ENCODE assay signal across 18 cellular contexts in the genomic region with DNA sequence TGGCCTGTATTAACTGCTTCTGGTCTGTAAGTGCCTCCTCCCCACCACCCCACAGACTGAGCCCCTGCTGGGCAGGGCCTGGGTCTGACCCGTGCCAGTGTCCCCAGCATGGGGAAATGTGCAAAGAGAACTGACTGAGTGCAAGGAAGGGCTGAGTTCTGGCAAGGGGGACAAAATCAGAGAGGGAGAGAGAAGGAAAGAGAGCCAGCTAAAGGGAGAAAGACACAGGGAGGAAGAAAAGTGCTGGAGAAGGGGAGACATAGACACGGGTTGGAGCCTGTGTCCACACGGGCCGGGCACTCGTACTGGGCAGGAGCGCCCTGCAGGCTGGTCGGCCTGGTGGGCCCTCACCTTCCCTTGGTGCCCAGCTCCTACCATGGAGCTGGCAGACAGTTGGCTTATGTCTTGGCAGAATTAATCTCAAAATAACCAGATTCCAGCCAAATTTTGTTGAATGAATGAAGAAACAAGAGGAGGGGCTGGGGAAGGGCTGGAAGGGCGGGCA. TPM values are rescaled to one million over a fixed set of nuclear protein-coding genes. Genes with fewer than 3 reads are reported as not detected.
DNase-seq lines count a peak whose midpoint lies in the region; ATAC-seq, FAIRE-seq and TF ChIP-seq lines count a peak whose summit lies in the region.
"Had no signal": no experiment of that assay in that cellular context is flagged by ENCODE, and none has a peak within 500 bp of the region (broad histone marks: within the 10 kb centered on the region; RNA-seq: fewer than 3 reads in every experiment).

No MANE protein-coding gene starts in this region.

- no peak overlapping the region for H3K9ac ChIP-seq in kidney (ENCODE audit: low read length in 2 of 2)

- H3K36me3 ChIP-seq in kidney (ENCODE audit: control insufficient read depth in 1 of 2, insufficient read depth in 2 of 2, low read length in 2 of 2) = no peaks in the 10 kb centered on the region

- H3K4me3 ChIP-seq in NB4 (ENCODE audit: low read depth, low read length) (peak overlapping the region; percentile 59), kidney (ENCODE audit: low read length in 2 of 2) (no peak overlapping the region)

- no peak for DNase-seq in activated naive CD4-positive, alpha-beta T cell treated with anti-CD3 and anti-CD28 coated beads for 36 hours
- no peak for DNase-seq in activated naive CD4-positive, alpha-beta T cell treated with anti-CD3 and anti-CD28 coated beads, Interleukin-2, amount 50 U/mL, for 72 hours (ENCODE audit: low spot score in 2 of 2)
- no peak for DNase-seq in NB4 (ENCODE audit: low read depth)
- DNase-seq in kidney = peak; percentile 45
- DNase-seq in stimulated activated naive B cell treated with anti-CD40 and anti-IgM and Interleukin-4, amounts not matched to agents 10 μg/mL and 1 μg/mL and 100 μg/mL, for 72 hours = no peak
- no peak for DNase-seq in DMS114 treated with DMSO at 0.1 percent for 48 hours (lab: John Stamatoyannopoulos, UW; ENCODE audit: unreplicated experiment)
- DNase-seq: activated CD4-positive, CD25-positive, alpha-beta regulatory T cell; COR-L47; endodermal cell; kidney glomerular epithelial cell; mesendoderm; NCI-H2029 treated with DMSO at 0.1 percent for 48 hours; occipital lobe had no signal

- peaks cover 3% of the 10 kb centered on the region for H3K9me3 Mint-ChIP-seq in activated naive CD4-positive, alpha-beta T cell treated with anti-CD3 and anti-CD28 coated beads for 36 hours
- peaks cover 4 to 7% of the 10 kb centered on the region in 2 donors for H3K9me3 Mint-ChIP-seq in activated naive CD4-positive, alpha-beta T cell treated with anti-CD3 and anti-CD28 coated beads, Interleukin-2, amount 50 U/mL, for 72 hours
- no peaks in the 10 kb centered on the region for H3K9me3 Mint-ChIP-seq in stimulated activated naive B cell treated with anti-CD40 and anti-IgM and Interleukin-4, amounts not matched to agents 10 μg/mL and 1 μg/mL and 100 μg/mL, for 72 hours
- H3K9me3 Mint-ChIP-seq: endodermal cell had no signal

- H3K36me3 Mint-ChIP-seq in activated naive CD4-positive, alpha-beta T cell treated with anti-CD3 and anti-CD28 coated beads for 36 hours (ENCODE audit: low read depth) = no peaks in the 10 kb centered on the region
- peaks cover 19 to 55% of the 10 kb centered on the region in 2 donors for H3K36me3 Mint-ChIP-seq in activated naive CD4-positive, alpha-beta T cell treated with anti-CD3 and anti-CD28 coated beads, Interleukin-2, amount 50 U/mL, for 72 hours
- H3K36me3 Mint-ChIP-seq in stimulated activated naive B cell treated with anti-CD40 and anti-IgM and Interleukin-4, amounts not matched to agents 10 μg/mL and 1 μg/mL and 100 μg/mL, for 72 hours = peaks cover 6 to 19% of the 10 kb centered on the region in 2 donors

- intact Hi-C loops in activated naive CD4-positive, alpha-beta T cell treated with anti-CD3 and anti-CD28 coated beads for 36 hours (cut with micrococcal nuclease) = no loop called here
- intact Hi-C loops in kidney (cut with DNase I) = no loop called here

- H3K9me3 ChIP-seq in kidney (ENCODE audit: control insufficient read depth in 1 of 2, low read length in 2 of 2) = no peaks in the 10 kb centered on the region

- H3K27ac ChIP-seq in kidney (ENCODE audit: low read depth in 2 of 2, low read length in 2 of 2) = no peak overlapping the region

- ATAC-seq in activated naive CD4-positive, alpha-beta T cell treated with anti-CD3 and anti-CD28 coated beads, Interleukin-2, amount 50 U/mL, for 72 hours = no peak
- ATAC-seq in stimulated activated naive B cell treated with anti-CD40 and anti-IgM and Interleukin-4, amounts not matched to agents 10 μg/mL and 1 μg/mL and 100 μg/mL, for 72 hours (replicated peaks) = no peak
- ATAC-seq in HG03175 (IDR thresholded peaks at IDR 0.05; ENCODE audit: unreplicated experiment) (no peak), GM18517 (IDR thresholded peaks at IDR 0.05; ENCODE audit: unreplicated experiment) (no peak)

- no peak for FAIRE-seq in kidney (lab: Jason Lieb, UNC)

- CTCF ChIA-PET in activated naive CD4-positive, alpha-beta T cell treated with anti-CD3 and anti-CD28 coated beads for 36 hours (lab: Charles Lee) = no interaction called here

- peak overlapping the region; percentile 88 for H3K27ac Mint-ChIP-seq in activated naive CD4-positive, alpha-beta T cell treated with anti-CD3 and anti-CD28 coated beads for 36 hours
- peak overlapping the region in 1 of 2 donors; percentile 85 for H3K27ac Mint-ChIP-seq in activated naive CD4-positive, alpha-beta T cell treated with anti-CD3 and anti-CD28 coated beads, Interleukin-2, amount 50 U/mL, for 72 hours
- H3K27ac Mint-ChIP-seq in stimulated activated naive B cell treated with anti-CD40 and anti-IgM and Interleukin-4, amounts not matched to agents 10 μg/mL and 1 μg/mL and 100 μg/mL, for 72 hours = peak overlapping the region; percentile 63
- H3K27ac Mint-ChIP-seq: endodermal cell had no signal

- H3K27me3 Mint-ChIP-seq in activated naive CD4-positive, alpha-beta T cell treated with anti-CD3 and anti-CD28 coated beads for 36 hours (ENCODE audit: low read depth) = no peaks in the 10 kb centered on the region
- no peaks in the 10 kb centered on the region for H3K27me3 Mint-ChIP-seq in stimulated activated naive B cell treated with anti-CD40 and anti-IgM and Interleukin-4, amounts not matched to agents 10 μg/mL and 1 μg/mL and 100 μg/mL, for 72 hours

- TF ChIP-seq POLR2A in NB4 (IDR thresholded peaks at IDR 0.05; ENCODE audit: extremely low read depth, insufficient read length) = no peak

- TF ChIP-seq CTCF in NB4 (IDR thresholded peaks at IDR 0.05; ENCODE audit: low read depth, low read length) (no peak), kidney (IDR thresholded peaks at IDR 0.05; ENCODE audit: borderline replicate concordance, extremely low read depth, insufficient read depth) (no peak)

- peaks cover 0 to 2% of the 10 kb centered on the region in 2 donors for H3K4me1 ChIP-seq in kidney (ENCODE audit: control insufficient read depth in 1 of 2, insufficient read depth in 1 of 2, low read depth in 1 of 2, low read length in 2 of 2)

- peaks cover 65% of the 10 kb centered on the region for H3K4me1 Mint-ChIP-seq in activated naive CD4-positive, alpha-beta T cell treated with anti-CD3 and anti-CD28 coated beads for 36 hours (ENCODE audit: low read depth)
- H3K4me1 Mint-ChIP-seq in stimulated activated naive B cell treated with anti-CD40 and anti-IgM and Interleukin-4, amounts not matched to agents 10 μg/mL and 1 μg/mL and 100 μg/mL, for 72 hours = peaks cover 43 to 71% of the 10 kb centered on the region in 2 donors

- peak overlapping the region; percentile 60 for H3K4me3 Mint-ChIP-seq in activated naive CD4-positive, alpha-beta T cell treated with anti-CD3 and anti-CD28 coated beads for 36 hours
- peak overlapping the region; percentile 7 to 37 for H3K4me3 Mint-ChIP-seq in stimulated activated naive B cell treated with anti-CD40 and anti-IgM and Interleukin-4, amounts not matched to agents 10 μg/mL and 1 μg/mL and 100 μg/mL, for 72 hours
- H3K4me3 Mint-ChIP-seq: endodermal cell had no signal

RNA-seq across cellular contexts. Expression of a gene that starts 1.2 kb away (rescaled TPM):
- total RNA-seq in activated naive CD4-positive, alpha-beta T cell treated with anti-CD3 and anti-CD28 coated beads for 36 hours = 10 to 100 TPM; 16.3 to 17.5 TPM
- 10 to 100 TPM; 63.9 to 92.4 TPM for total RNA-seq in activated naive CD4-positive, alpha-beta T cell treated with anti-CD3 and anti-CD28 coated beads, Interleukin-2, amount 50 U/mL, for 72 hours
- 7.9 TPM for total RNA-seq in kidney
- 3.5 TPM for polyA plus RNA-seq in kidney (ENCODE audit: insufficient read depth, low read depth, low replicate concordance)
- total RNA-seq: endodermal cell, NCI-H460, occipital lobe had no signal

RNA-seq across cellular contexts. Expression of a gene that starts 2.4 kb away (rescaled TPM):
- total RNA-seq in activated naive CD4-positive, alpha-beta T cell treated with anti-CD3 and anti-CD28 coated beads for 36 hours = under 1 TPM; 0.72 TPM
- 1 to 10 TPM; 1.8 to 4.7 TPM for total RNA-seq in activated naive CD4-positive, alpha-beta T cell treated with anti-CD3 and anti-CD28 coated beads, Interleukin-2, amount 50 U/mL, for 72 hours
- total RNA-seq in kidney = 1.1 TPM
- 6.9 TPM for polyA plus RNA-seq in kidney (ENCODE audit: insufficient read depth, low read depth, low replicate concordance)
- total RNA-seq: cerebellum, occipital lobe had no signal

RNA-seq across cellular contexts. Expression of a gene that starts 5.0 kb away (rescaled TPM):
- total RNA-seq in activated naive CD4-positive, alpha-beta T cell treated with anti-CD3 and anti-CD28 coated beads for 36 hours = 100 to 1,000 TPM; 118 to 128 TPM
- total RNA-seq in activated naive CD4-positive, alpha-beta T cell treated with anti-CD3 and anti-CD28 coated beads, Interleukin-2, amount 50 U/mL, for 72 hours = 100 to 1,000 TPM; 147 to 153 TPM
- 76.8 TPM for total RNA-seq in kidney
- 620 TPM for polyA plus RNA-seq in kidney (ENCODE audit: insufficient read depth, low read depth, low replicate concordance)

RNA-seq across cellular contexts. Expression of a gene that starts 16.5 kb away (rescaled TPM):
- total RNA-seq in activated naive CD4-positive, alpha-beta T cell treated with anti-CD3 and anti-CD28 coated beads for 36 hours = not detected
- total RNA-seq in activated naive CD4-positive, alpha-beta T cell treated with anti-CD3 and anti-CD28 coated beads, Interleukin-2, amount 50 U/mL, for 72 hours = 1 to 10 TPM in 1 of 2 donors, not detected in 1; 1.2 TPM
- not detected for total RNA-seq in kidney
- polyA plus RNA-seq in kidney (ENCODE audit: insufficient read depth, low read depth, low replicate concordance) = not detected
- total RNA-seq: aorta, cerebellum, endodermal cell, NCI-H460, occipital lobe had no signal
- polyA plus RNA-seq: aorta had no signal

RNA-seq across cellular contexts. Expression of a gene that starts 19.2 kb away (rescaled TPM):
- not detected for total RNA-seq in activated naive CD4-positive, alpha-beta T cell treated with anti-CD3 and anti-CD28 coated beads for 36 hours
- not detected for total RNA-seq in activated naive CD4-positive, alpha-beta T cell treated with anti-CD3 and anti-CD28 coated beads, Interleukin-2, amount 50 U/mL, for 72 hours
- not detected for total RNA-seq in kidney
- not detected for polyA plus RNA-seq in kidney (ENCODE audit: insufficient read depth, low read depth, low replicate concordance)
- total RNA-seq: aorta, cerebellum, NCI-H460, occipital lobe had no signal
- polyA plus RNA-seq: aorta had no signal
